In genomic region chr14:30620178-30620577, GRCh38 we compare ENCODE assay signal across 8 cellular contexts. TPM values are rescaled to one million over a fixed set of nuclear protein-coding genes. Genes with fewer than 3 reads are reported as not detected.
DNase-seq lines count a peak whose midpoint lies in the region; ATAC-seq and TF ChIP-seq lines count a peak whose summit lies in the region.

No MANE protein-coding gene starts in this region.

- no peaks in the 10 kb centered on the region for H3K27me3 ChIP-seq in A673 (replicated peaks; ENCODE audit: insufficient read depth, low read depth, low read length, poor library complexity)
- no peaks in the 10 kb centered on the region for H3K27me3 ChIP-seq in neuronal stem cell (ENCODE audit: control insufficient read depth in 3 of 3, insufficient read depth in 3 of 3, low read depth in 1 of 3, low read length in 3 of 3)

- H3K79me1 ChIP-seq in neuronal stem cell (ENCODE audit: low read depth, low read length), result no peaks in the 10 kb centered on the region

- no peak overlapping the region for H2AFZ ChIP-seq in neuronal stem cell (ENCODE audit: low read length)

- no peak overlapping the region for H3K4me3 ChIP-seq in A673 (ENCODE audit: low read depth, low read length, poor library complexity, severe bottlenecking)
- H3K4me3 ChIP-seq in neuronal stem cell (ENCODE audit: low read length in 2 of 2), result no peak overlapping the region

- H3K14ac ChIP-seq in neuronal stem cell (ENCODE audit: low read length), result no peak overlapping the region

- no peak for TF ChIP-seq CTCF in A673 (conservative IDR thresholded peaks at IDR 0.05; ENCODE audit: low read depth, low read length)

- H3K4me3 Mint-ChIP-seq in activated CD4-positive, alpha-beta memory T cell treated with anti-CD3 and anti-CD28 coated beads for 36 hours, result peak overlapping the region; percentile 38
- H3K4me3 Mint-ChIP-seq in stimulated activated effector memory CD8-positive, alpha-beta T cell treated with anti-CD3 and anti-CD28 coated beads, Interleukin-12 subunit alpha, Interleukin-12 subunit beta, amount 100 ng/mL, for 72 hours, result peak overlapping the region; percentile 20

- CTCF ChIA-PET in A673 (lab: Charles Lee), result no interaction called here
- CTCF ChIA-PET in activated CD4-positive, alpha-beta memory T cell treated with anti-CD3 and anti-CD28 coated beads for 36 hours (lab: Charles Lee), result no interaction called here

- DNase-seq in A673 (ENCODE audit: low spot score) (peak; percentile 40), NCI-H526 treated with DMSO at 0.1 percent for 48 hours (lab: John Stamatoyannopoulos, UW) (no peak), NCI-H510A (lab: John Stamatoyannopoulos, UW) (no peak), neuronal stem cell (ENCODE audit: low spot score) (no peak)
- no peak for DNase-seq in activated CD4-positive, alpha-beta memory T cell treated with anti-CD3 and anti-CD28 coated beads for 36 hours
- DNase-seq in stimulated activated effector memory CD8-positive, alpha-beta T cell treated with anti-CD3 and anti-CD28 coated beads, Interleukin-12 subunit alpha, Interleukin-12 subunit beta, amount 100 ng/mL, for 72 hours (ENCODE audit: low spot score in 2 of 2), result no peak

- intact Hi-C loops in A673 (cut with micrococcal nuclease; ENCODE audit: unreplicated experiment), result no loop called here
- intact Hi-C loops in activated CD4-positive, alpha-beta memory T cell treated with anti-CD3 and anti-CD28 coated beads for 36 hours (cut with micrococcal nuclease), result loop anchor here (5.0 to 10.0 kb wide), 2 partner anchors 1455 to 1582 kb away; partner anchors contain the start of genes ARHGAP5, RNU6-7 and RNU6-8

- H2BK12ac ChIP-seq in neuronal stem cell (ENCODE audit: low read length), result no peak overlapping the region

- H4K8ac ChIP-seq in neuronal stem cell (ENCODE audit: low read depth, low read length), result no peak overlapping the region

- no peak overlapping the region for H3K23ac ChIP-seq in neuronal stem cell (ENCODE audit: low read depth, low read length, poor library complexity)

- no peak overlapping the region for H3K4ac ChIP-seq in neuronal stem cell (ENCODE audit: low read length)

- no peaks in the 10 kb centered on the region for H3K27me3 Mint-ChIP-seq in activated CD4-positive, alpha-beta memory T cell treated with anti-CD3 and anti-CD28 coated beads for 36 hours

- ATAC-seq in GM19035 (IDR thresholded peaks at IDR 0.05; ENCODE audit: unreplicated experiment), result peak; percentile 49
- peak; percentile 48 for ATAC-seq in HG03354 (IDR thresholded peaks at IDR 0.05; ENCODE audit: poor library complexity, severe bottlenecking, unreplicated experiment)
- peak; percentile 47 for ATAC-seq in stimulated activated effector memory CD8-positive, alpha-beta T cell treated with anti-CD3 and anti-CD28 coated beads, Interleukin-12 subunit alpha, Interleukin-12 subunit beta, amount 100 ng/mL, for 72 hours

- H3K4me2 ChIP-seq in neuronal stem cell (ENCODE audit: insufficient read depth, low read length, poor library complexity, severe bottlenecking), result no peak overlapping the region

- no peak overlapping the region for H3K27ac ChIP-seq in A673 (ENCODE audit: low read depth, low read length, poor library complexity, severe bottlenecking)
- H3K27ac ChIP-seq in neuronal stem cell (replicated peaks; ENCODE audit: low read length), result no peak overlapping the region

- H4K91ac ChIP-seq in neuronal stem cell (ENCODE audit: low read depth, low read length, poor library complexity), result no peak overlapping the region

- H3K9me3 ChIP-seq in A673 (ENCODE audit: low read depth, low read length, poor library complexity, severe bottlenecking) (no peaks in the 10 kb centered on the region), neuronal stem cell (replicated peaks in 1 of 2; ENCODE audit: control insufficient read depth in 2 of 2, insufficient read depth in 1 of 2, low read depth in 1 of 2, low read length in 2 of 2) (no peaks in the 10 kb centered on the region)

- H3K18ac ChIP-seq in neuronal stem cell (ENCODE audit: low read length), result no peak overlapping the region

- H3K4me1 ChIP-seq in A673 (ENCODE audit: insufficient read depth, low read length, poor library complexity, severe bottlenecking), result no peaks in the 10 kb centered on the region
- H3K4me1 ChIP-seq in neuronal stem cell (ENCODE audit: control insufficient read depth in 2 of 2, insufficient read depth in 1 of 2, low read depth in 1 of 2, low read length in 2 of 2), result no peaks in the 10 kb centered on the region

- H3K36me3 Mint-ChIP-seq in activated CD4-positive, alpha-beta memory T cell treated with anti-CD3 and anti-CD28 coated beads for 36 hours, result peaks cover 4% of the 10 kb centered on the region
- H3K36me3 Mint-ChIP-seq in stimulated activated effector memory CD8-positive, alpha-beta T cell treated with anti-CD3 and anti-CD28 coated beads, Interleukin-12 subunit alpha, Interleukin-12 subunit beta, amount 100 ng/mL, for 72 hours, result peaks cover 42% of the 10 kb centered on the region

- H2AK5ac ChIP-seq in neuronal stem cell (ENCODE audit: low read depth, low read length), result no peak overlapping the region

- no peak overlapping the region for H2BK120ac ChIP-seq in neuronal stem cell (ENCODE audit: low read depth, low read length)

- POLR2A ChIA-PET in A673 (lab: Charles Lee; ENCODE audit: low non-redundant PET), result no interaction called here
- POLR2A ChIA-PET in activated CD4-positive, alpha-beta memory T cell treated with anti-CD3 and anti-CD28 coated beads for 36 hours (lab: Charles Lee), result no interaction called here

- no peak overlapping the region for H2BK5ac ChIP-seq in neuronal stem cell (ENCODE audit: low read length)

- H3K9ac ChIP-seq in neuronal stem cell (ENCODE audit: low read depth, low read length, poor library complexity), result no peak overlapping the region

- no peak overlapping the region for H2BK15ac ChIP-seq in neuronal stem cell (ENCODE audit: low read length)

- H3K9me3 Mint-ChIP-seq in activated CD4-positive, alpha-beta memory T cell treated with anti-CD3 and anti-CD28 coated beads for 36 hours, result no peaks in the 10 kb centered on the region
- H3K9me3 Mint-ChIP-seq in stimulated activated effector memory CD8-positive, alpha-beta T cell treated with anti-CD3 and anti-CD28 coated beads, Interleukin-12 subunit alpha, Interleukin-12 subunit beta, amount 100 ng/mL, for 72 hours, result no peaks in the 10 kb centered on the region

- no CpG with 5 or more reads among the region's 1 CpG for WGBS in neuronal stem cell (ENCODE audit: extremely low coverage in 2 of 2, insufficient read length in 2 of 2, insufficient replicate concordance in 1 of 2), 2 donors

- peak overlapping the region; percentile 61 for H3K27ac Mint-ChIP-seq in activated CD4-positive, alpha-beta memory T cell treated with anti-CD3 and anti-CD28 coated beads for 36 hours
- H3K27ac Mint-ChIP-seq in stimulated activated effector memory CD8-positive, alpha-beta T cell treated with anti-CD3 and anti-CD28 coated beads, Interleukin-12 subunit alpha, Interleukin-12 subunit beta, amount 100 ng/mL, for 72 hours, result no peak overlapping the region

- peaks cover 26% of the 10 kb centered on the region for H3K36me3 ChIP-seq in A673 (ENCODE audit: insufficient read depth, low read length, poor library complexity, severe bottlenecking)
- H3K36me3 ChIP-seq in neuronal stem cell (replicated peaks in 1 of 2; ENCODE audit: control insufficient read depth in 2 of 2, insufficient read depth in 2 of 2, low read length in 2 of 2), result peaks cover 0 to 31% of the 10 kb centered on the region in 2 donors

- no TSS peak for BruUV-seq in A673 (replicated peaks; lab: Mats Ljungman, UMichigan)

- peaks cover 30% of the 10 kb centered on the region for H3K4me1 Mint-ChIP-seq in activated CD4-positive, alpha-beta memory T cell treated with anti-CD3 and anti-CD28 coated beads for 36 hours (ENCODE audit: low read depth)
- peaks cover 20% of the 10 kb centered on the region for H3K4me1 Mint-ChIP-seq in stimulated activated effector memory CD8-positive, alpha-beta T cell treated with anti-CD3 and anti-CD28 coated beads, Interleukin-12 subunit alpha, Interleukin-12 subunit beta, amount 100 ng/mL, for 72 hours

RNA-seq across cellular contexts. Expression of gene SCFD1, which starts 1.9 kb away (rescaled TPM):
- 53.1 and 61.9 TPM in 2 replicates for total RNA-seq in A673 (2021)
- total RNA-seq in activated CD4-positive, alpha-beta memory T cell treated with anti-CD3 and anti-CD28 coated beads for 36 hours, result 10 to 100 TPM; 52.6 to 56.5 TPM
- 106 TPM for polyA plus RNA-seq in neuronal stem cell (2013, experiment 1 of 2)
- polyA plus RNA-seq in neuronal stem cell (2013, experiment 2 of 2), result 108 TPM
